8 cellular contexts compared by ENCODE assay signal in genomic region chr5:56815657-56816545, GRCh38. TPM values are rescaled to one million over a fixed set of nuclear protein-coding genes. Genes with fewer than 3 reads are reported as not detected.
A peak's percentile ranks its signal among the peaks of the same experiment; 100 is the strongest.
DNase-seq lines count a peak whose midpoint lies in the region; ATAC-seq and TF ChIP-seq lines count a peak whose summit lies in the region.

No MANE protein-coding gene starts in this region.

- peak overlapping the region in 1 of 2 experiments; percentile 89 for H3K23ac ChIP-seq in mesenchymal stem cell (ENCODE audit: low read length in 2 of 2)

- peak overlapping the region; percentile 97 to 99 for H3K18ac ChIP-seq in mesenchymal stem cell (ENCODE audit: low read depth in 1 of 2, low read length in 2 of 2)

- peak in 4 of 56 donors; percentile 4 to 19 (median 6) for TF ChIP-seq CTCF in dorsolateral prefrontal cortex (IDR thresholded peaks at IDR 0.05 in 54 of 56, conservative IDR thresholded peaks at IDR 0.05 in 2 of 56; ENCODE audit: low read depth in 1 of 56, partially characterized antibody in 56 of 56)

- H2AFZ ChIP-seq in mesenchymal stem cell (ENCODE audit: low read depth, low read length), result peak overlapping the region; percentile 85

- peak overlapping the region; percentile 62 to 97 (median 88) for H3K4me3 ChIP-seq in dorsolateral prefrontal cortex
- peak overlapping the region; percentile 84 to 95 for H3K4me3 ChIP-seq in mesenchymal stem cell (ENCODE audit: insufficient read depth in 1 of 2, low read depth in 1 of 2, low read length in 2 of 2)

- H4K91ac ChIP-seq in mesenchymal stem cell (ENCODE audit: low read length), result peak overlapping the region; percentile 96

- peak overlapping the region; percentile 89 for H2BK15ac ChIP-seq in mesenchymal stem cell (ENCODE audit: low read depth, poor library complexity, severe bottlenecking)

- peak overlapping the region; percentile 91 for H2BK5ac ChIP-seq in mesenchymal stem cell (ENCODE audit: low read depth, low read length, poor library complexity, severe bottlenecking)

- peak; percentile 33 for ATAC-seq in GM21576 (IDR thresholded peaks at IDR 0.05; ENCODE audit: unreplicated experiment)
- ATAC-seq in stimulated activated naive CD8-positive, alpha-beta T cell treated with anti-CD3 and anti-CD28 coated beads, Interleukin-15, Interleukin-2, amounts not matched to agents 100 U/mL and 50 U/mL, for 24 hours, result peak; percentile 28

- H3K4ac ChIP-seq in mesenchymal stem cell (ENCODE audit: low read depth in 1 of 2, low read length in 2 of 2), result peak overlapping the region; percentile 96 to 99

- H3K14ac ChIP-seq in mesenchymal stem cell (ENCODE audit: low read length in 2 of 2), result peak overlapping the region; percentile 36 to 96

- under 1% methylated on average over 92 of the region's 116 CpGs for WGBS in mesenchymal stem cell

- H3K36me3 ChIP-seq in mesenchymal stem cell (ENCODE audit: control insufficient read depth in 1 of 2, insufficient read depth in 2 of 2, low read depth in 1 of 2, low read length in 2 of 2), result no peaks in the 10 kb centered on the region

- H3K27me3 ChIP-seq in dorsolateral prefrontal cortex, result no peaks in the 10 kb centered on the region
- no peaks in the 10 kb centered on the region for H3K27me3 ChIP-seq in mesenchymal stem cell (ENCODE audit: control insufficient read depth in 1 of 2, insufficient read depth in 1 of 2, low read length in 2 of 2)

- H3K4me1 ChIP-seq in mesenchymal stem cell (ENCODE audit: control insufficient read depth, insufficient read depth, low read depth, low read length), result peaks cover 4% of the 10 kb centered on the region

- no peaks in the 10 kb centered on the region for H3K79me1 ChIP-seq in mesenchymal stem cell (replicated peaks; ENCODE audit: low read length, poor library complexity, severe bottlenecking)

- intact Hi-C loops in dorsolateral prefrontal cortex (cut with DNase I), result loop anchor here (5.0 to 10.0 kb wide), 4 partner anchors 334 to 824 kb away; partner anchors contain the start of genes IL6ST (in 2 of the 2) and GPBP1 (in 1 of the 2)

- no peak overlapping the region for H2AK5ac ChIP-seq in mesenchymal stem cell (ENCODE audit: low read length, severe bottlenecking)

- H4K8ac ChIP-seq in mesenchymal stem cell (ENCODE audit: low read length), result peak overlapping the region; percentile 88

- H2BK12ac ChIP-seq in mesenchymal stem cell (ENCODE audit: low read length in 2 of 2), result peak overlapping the region; percentile 77 to 92

- peak overlapping the region in 58 of 59 donors; percentile 40 to 98 (median 87) for H3K27ac ChIP-seq in dorsolateral prefrontal cortex
- H3K27ac ChIP-seq in mesenchymal stem cell (ENCODE audit: low read length, poor library complexity, severe bottlenecking), result no peak overlapping the region

- H2BK120ac ChIP-seq in mesenchymal stem cell (ENCODE audit: low read depth, low read length), result peak overlapping the region; percentile 99

- DNase-seq in EL (peak; percentile 61), HuH-7.5 (ENCODE audit: low spot score) (peak; percentile 33), dorsolateral prefrontal cortex (peak in 3 of 10 donors; percentile 10 to 59 (median 48)), mesenchymal stem cell (peak; percentile 50), NCI-H1048 (lab: John Stamatoyannopoulos, UW) (no peak)
- peak; percentile 23 for DNase-seq in activated CD4-positive, alpha-beta T cell treated with anti-CD3 and anti-CD28 coated beads for 1 hour
- DNase-seq in stimulated activated naive CD8-positive, alpha-beta T cell treated with anti-CD3 and anti-CD28 coated beads, Interleukin-15, Interleukin-2, amounts not matched to agents 100 U/mL and 50 U/mL, for 24 hours, result peak; percentile 60

- H3K9ac ChIP-seq in mesenchymal stem cell (ENCODE audit: low read length), result peak overlapping the region; percentile 72

- H3K4me2 ChIP-seq in mesenchymal stem cell (ENCODE audit: low read length, poor library complexity, severe bottlenecking), result peak overlapping the region; percentile 89

- no peaks in the 10 kb centered on the region for H3K9me3 ChIP-seq in mesenchymal stem cell (ENCODE audit: control insufficient read depth, low read length)

RNA-seq across cellular contexts. Expression of gene MAP3K1, which starts 0.6 kb away (rescaled TPM):
- total RNA-seq in dorsolateral prefrontal cortex, result 10 to 100 TPM in 7 of 120 experiments, 1 to 10 TPM in 113; 4.9 to 12.5 (median 7.8) TPM
- polyA plus RNA-seq in mesenchymal stem cell (2013, experiment 1 of 2), result 11.0 TPM
- 10.8 TPM for polyA plus RNA-seq in mesenchymal stem cell (2013, experiment 2 of 2)
